In the genomic region with DNA sequence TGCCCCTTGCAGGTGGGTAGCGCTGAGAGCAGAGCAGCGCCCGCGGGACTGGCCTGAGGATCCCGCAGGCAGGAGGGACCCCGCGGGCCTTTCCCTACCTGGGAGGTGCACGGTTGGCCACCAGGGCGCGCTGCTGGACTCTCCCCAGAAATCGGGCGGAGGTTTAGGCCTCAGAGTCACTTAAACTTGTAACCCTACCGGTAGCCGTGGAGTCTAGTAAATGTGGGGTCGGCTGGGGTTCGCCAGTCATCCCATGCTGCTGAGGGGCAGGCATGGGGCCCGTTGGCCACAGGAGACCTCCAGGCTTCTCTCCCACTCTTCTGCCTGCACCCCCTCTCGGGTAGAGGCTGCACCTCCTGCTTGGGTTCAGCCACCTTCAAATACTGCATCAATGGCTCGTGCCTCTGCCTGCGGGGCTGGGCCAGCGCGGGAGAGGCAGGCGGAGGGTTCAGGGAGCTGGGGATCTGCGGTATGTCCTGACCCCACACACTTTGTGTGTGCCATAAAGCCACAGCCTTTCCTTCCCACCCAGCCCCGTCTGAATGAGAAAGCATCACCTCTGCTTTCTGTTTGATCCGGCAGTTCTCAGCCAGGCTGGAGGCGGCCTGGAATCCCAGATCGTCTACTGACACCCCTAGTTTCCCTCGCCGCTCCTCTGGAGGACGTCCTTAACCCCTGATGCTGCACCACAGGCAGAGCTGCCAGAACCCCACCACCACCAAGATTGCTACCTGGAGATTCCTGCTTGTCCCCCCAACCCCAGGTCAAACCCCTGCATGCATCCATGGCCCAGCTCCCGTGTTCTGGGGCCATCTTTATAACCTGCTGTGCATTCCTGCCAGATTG, we compare ENCODE assay signal across 1 cellular context.
A peak's percentile ranks its signal among the peaks of the same experiment; 100 is the strongest.
TF ChIP-seq lines count a peak whose summit lies in the region.

No MANE protein-coding gene starts in this region.

TF ChIP-seq in HepG2, 621 proteins besides CTCF, POLR2A, EP300 and RAD21 (continued from another document and continues in another):
- TF ChIP-seq, protein P1, sequence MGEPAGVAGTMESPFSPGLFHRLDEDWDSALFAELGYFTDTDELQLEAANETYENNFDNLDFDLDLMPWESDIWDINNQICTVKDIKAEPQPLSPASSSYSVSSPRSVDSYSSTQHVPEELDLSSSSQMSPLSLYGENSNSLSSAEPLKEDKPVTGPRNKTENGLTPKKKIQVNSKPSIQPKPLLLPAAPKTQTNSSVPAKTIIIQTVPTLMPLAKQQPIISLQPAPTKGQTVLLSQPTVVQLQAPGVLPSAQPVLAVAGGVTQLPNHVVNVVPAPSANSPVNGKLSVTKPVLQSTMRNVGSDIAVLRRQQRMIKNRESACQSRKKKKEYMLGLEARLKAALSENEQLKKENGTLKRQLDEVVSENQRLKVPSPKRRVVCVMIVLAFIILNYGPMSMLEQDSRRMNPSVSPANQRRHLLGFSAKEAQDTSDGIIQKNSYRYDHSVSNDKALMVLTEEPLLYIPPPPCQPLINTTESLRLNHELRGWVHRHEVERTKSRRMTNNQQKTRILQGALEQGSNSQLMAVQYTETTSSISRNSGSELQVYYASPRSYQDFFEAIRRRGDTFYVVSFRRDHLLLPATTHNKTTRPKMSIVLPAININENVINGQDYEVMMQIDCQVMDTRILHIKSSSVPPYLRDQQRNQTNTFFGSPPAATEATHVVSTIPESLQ (CRISPR knock-in tag; conservative IDR thresholded peaks at IDR 0.05), result no peak
- TF ChIP-seq HNF1A (IDR thresholded peaks at IDR 0.05; ENCODE audit: low read depth), result no peak
- TF ChIP-seq HNF1A (CRISPR knock-in tag; IDR thresholded peaks at IDR 0.05; ENCODE audit: borderline replicate concordance), result peak; percentile 43; the same call in 1 of the 2 replicates
- TF ChIP-seq, protein P2, sequence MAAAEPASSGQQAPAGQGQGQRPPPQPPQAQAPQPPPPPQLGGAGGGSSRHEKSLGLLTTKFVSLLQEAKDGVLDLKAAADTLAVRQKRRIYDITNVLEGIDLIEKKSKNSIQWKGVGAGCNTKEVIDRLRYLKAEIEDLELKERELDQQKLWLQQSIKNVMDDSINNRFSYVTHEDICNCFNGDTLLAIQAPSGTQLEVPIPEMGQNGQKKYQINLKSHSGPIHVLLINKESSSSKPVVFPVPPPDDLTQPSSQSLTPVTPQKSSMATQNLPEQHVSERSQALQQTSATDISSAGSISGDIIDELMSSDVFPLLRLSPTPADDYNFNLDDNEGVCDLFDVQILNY (CRISPR knock-in tag; conservative IDR thresholded peaks at IDR 0.05), result no peak
- no peak for TF ChIP-seq ZNF44 (CRISPR knock-in tag; IDR thresholded peaks at IDR 0.05)
- TF ChIP-seq MTERF4 (CRISPR knock-in tag; IDR thresholded peaks at IDR 0.05), result peak; percentile 73; the same call in 1 of the 2 replicates
- no peak for TF ChIP-seq CCAR2 (optimal IDR thresholded peaks at IDR 0.05; ENCODE audit: low read depth, low read length)
- no peak for TF ChIP-seq ZFP1 (CRISPR knock-in tag; IDR thresholded peaks at IDR 0.05)
- 0 out of 2 replicates have a peak, but pooled peaks have one; percentile 24 for TF ChIP-seq TFE3 (CRISPR knock-in tag; IDR thresholded peaks at IDR 0.05)
- TF ChIP-seq ZMYM3 (CRISPR knock-in tag; IDR thresholded peaks at IDR 0.05), result 0 out of 2 replicates have a peak, but pooled peaks have one; percentile 20
- 0 out of 2 replicates have a peak, but pooled peaks have one; percentile 37 for TF ChIP-seq ADNP (CRISPR knock-in tag; IDR thresholded peaks at IDR 0.05)
- peak; percentile 75; the same call in 1 of the 2 replicates for TF ChIP-seq ZNF607 (CRISPR knock-in tag; IDR thresholded peaks at IDR 0.05; ENCODE audit: borderline replicate concordance)
- no peak for TF ChIP-seq ZNF253 (CRISPR knock-in tag; IDR thresholded peaks at IDR 0.05; ENCODE audit: borderline replicate concordance)
- no peak for TF ChIP-seq ZC3H13 (CRISPR knock-in tag; IDR thresholded peaks at IDR 0.05)
- no peak for TF ChIP-seq ZNF432 (CRISPR knock-in tag; IDR thresholded peaks at IDR 0.05; ENCODE audit: borderline replicate concordance)
- TF ChIP-seq ZNF264 (CRISPR knock-in tag; IDR thresholded peaks at IDR 0.05), result no peak
- no peak for TF ChIP-seq GFI1 (CRISPR knock-in tag; IDR thresholded peaks at IDR 0.05; ENCODE audit: borderline replicate concordance)
- no peak for TF ChIP-seq NKX3-1 (CRISPR knock-in tag; IDR thresholded peaks at IDR 0.05)
- TF ChIP-seq KDM5B (CRISPR knock-in tag; IDR thresholded peaks at IDR 0.05; ENCODE audit: borderline replicate concordance), result no peak; the same call in 1 of the 2 replicates
- TF ChIP-seq, protein P3, sequence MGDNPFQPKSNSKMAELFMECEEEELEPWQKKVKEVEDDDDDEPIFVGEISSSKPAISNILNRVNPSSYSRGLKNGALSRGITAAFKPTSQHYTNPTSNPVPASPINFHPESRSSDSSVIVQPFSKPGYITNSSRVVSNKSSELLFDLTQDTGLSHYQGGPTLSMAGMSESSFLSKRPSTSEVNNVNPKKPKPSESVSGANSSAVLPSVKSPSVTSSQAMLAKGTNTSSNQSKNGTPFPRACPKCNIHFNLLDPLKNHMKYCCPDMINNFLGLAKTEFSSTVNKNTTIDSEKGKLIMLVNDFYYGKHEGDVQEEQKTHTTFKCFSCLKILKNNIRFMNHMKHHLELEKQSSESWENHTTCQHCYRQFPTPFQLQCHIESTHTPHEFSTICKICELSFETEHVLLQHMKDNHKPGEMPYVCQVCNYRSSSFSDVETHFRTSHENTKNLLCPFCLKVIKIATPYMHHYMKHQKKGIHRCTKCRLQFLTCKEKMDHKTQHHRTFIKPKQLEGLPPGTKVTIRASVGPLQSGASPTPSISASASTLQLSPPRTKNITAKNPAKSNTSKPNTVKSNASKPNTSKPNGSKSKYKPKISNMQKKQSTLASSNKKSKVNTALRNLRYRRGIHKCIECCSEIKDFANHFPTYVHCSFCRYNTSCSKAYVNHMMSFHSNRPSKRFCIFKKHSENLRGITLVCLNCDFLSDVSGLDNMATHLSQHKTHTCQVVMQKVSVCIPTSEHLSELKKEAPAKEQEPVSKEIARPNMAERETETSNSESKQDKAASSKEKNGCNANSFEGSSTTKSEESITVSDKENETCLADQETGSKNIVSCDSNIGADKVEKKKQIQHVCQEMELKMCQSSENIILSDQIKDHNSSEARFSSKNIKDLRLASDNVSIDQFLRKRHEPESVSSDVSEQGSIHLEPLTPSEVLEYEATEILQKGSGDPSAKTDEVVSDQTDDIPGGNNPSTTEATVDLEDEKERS (CRISPR knock-in tag; IDR thresholded peaks at IDR 0.05), result no peak
- TF ChIP-seq ARHGAP35 (CRISPR knock-in tag; IDR thresholded peaks at IDR 0.05; ENCODE audit: borderline replicate concordance), result no peak
- TF ChIP-seq SALL1 (CRISPR knock-in tag; IDR thresholded peaks at IDR 0.05), result peak; percentile 60
- TF ChIP-seq, protein P4, sequence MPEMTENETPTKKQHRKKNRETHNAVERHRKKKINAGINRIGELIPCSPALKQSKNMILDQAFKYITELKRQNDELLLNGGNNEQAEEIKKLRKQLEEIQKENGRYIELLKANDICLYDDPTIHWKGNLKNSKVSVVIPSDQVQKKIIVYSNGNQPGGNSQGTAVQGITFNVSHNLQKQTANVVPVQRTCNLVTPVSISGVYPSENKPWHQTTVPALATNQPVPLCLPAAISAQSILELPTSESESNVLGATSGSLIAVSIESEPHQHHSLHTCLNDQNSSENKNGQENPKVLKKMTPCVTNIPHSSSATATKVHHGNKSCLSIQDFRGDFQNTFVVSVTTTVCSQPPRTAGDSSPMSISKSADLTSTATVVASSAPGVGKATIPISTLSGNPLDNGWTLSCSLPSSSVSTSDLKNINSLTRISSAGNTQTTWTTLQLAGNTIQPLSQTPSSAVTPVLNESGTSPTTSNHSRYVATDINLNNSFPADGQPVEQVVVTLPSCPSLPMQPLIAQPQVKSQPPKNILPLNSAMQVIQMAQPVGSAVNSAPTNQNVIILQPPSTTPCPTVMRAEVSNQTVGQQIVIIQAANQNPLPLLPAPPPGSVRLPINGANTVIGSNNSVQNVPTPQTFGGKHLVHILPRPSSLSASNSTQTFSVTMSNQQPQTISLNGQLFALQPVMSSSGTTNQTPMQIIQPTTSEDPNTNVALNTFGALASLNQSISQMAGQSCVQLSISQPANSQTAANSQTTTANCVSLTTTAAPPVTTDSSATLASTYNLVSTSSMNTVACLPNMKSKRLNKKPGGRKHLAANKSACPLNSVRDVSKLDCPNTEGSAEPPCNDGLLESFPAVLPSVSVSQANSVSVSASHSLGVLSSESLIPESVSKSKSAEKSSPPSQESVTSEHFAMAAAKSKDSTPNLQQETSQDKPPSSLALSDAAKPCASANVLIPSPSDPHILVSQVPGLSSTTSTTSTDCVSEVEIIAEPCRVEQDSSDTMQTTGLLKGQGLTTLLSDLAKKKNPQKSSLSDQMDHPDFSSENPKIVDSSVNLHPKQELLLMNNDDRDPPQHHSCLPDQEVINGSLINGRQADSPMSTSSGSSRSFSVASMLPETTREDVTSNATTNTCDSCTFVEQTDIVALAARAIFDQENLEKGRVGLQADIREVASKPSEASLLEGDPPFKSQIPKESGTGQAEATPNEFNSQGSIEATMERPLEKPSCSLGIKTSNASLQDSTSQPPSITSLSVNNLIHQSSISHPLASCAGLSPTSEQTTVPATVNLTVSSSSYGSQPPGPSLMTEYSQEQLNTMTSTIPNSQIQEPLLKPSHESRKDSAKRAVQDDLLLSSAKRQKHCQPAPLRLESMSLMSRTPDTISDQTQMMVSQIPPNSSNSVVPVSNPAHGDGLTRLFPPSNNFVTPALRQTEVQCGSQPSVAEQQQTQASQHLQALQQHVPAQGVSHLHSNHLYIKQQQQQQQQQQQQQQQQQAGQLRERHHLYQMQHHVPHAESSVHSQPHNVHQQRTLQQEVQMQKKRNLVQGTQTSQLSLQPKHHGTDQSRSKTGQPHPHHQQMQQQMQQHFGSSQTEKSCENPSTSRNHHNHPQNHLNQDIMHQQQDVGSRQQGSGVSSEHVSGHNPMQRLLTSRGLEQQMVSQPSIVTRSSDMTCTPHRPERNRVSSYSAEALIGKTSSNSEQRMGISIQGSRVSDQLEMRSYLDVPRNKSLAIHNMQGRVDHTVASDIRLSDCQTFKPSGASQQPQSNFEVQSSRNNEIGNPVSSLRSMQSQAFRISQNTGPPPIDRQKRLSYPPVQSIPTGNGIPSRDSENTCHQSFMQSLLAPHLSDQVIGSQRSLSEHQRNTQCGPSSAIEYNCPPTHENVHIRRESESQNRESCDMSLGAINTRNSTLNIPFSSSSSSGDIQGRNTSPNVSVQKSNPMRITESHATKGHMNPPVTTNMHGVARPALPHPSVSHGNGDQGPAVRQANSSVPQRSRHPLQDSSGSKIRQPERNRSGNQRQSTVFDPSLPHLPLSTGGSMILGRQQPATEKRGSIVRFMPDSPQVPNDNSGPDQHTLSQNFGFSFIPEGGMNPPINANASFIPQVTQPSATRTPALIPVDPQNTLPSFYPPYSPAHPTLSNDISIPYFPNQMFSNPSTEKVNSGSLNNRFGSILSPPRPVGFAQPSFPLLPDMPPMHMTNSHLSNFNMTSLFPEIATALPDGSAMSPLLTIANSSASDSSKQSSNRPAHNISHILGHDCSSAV (CRISPR knock-in tag; IDR thresholded peaks at IDR 0.05; ENCODE audit: borderline replicate concordance), result no peak
- no peak for TF ChIP-seq MED1 (CRISPR knock-in tag; IDR thresholded peaks at IDR 0.05)
- TF ChIP-seq ZNF879 (CRISPR knock-in tag; IDR thresholded peaks at IDR 0.05), result no peak
- no peak for TF ChIP-seq JUN (CRISPR knock-in tag; IDR thresholded peaks at IDR 0.05)
- no peak for TF ChIP-seq BRCA1 (CRISPR knock-in tag; IDR thresholded peaks at IDR 0.05)
- no peak for TF ChIP-seq ATF3 (CRISPR knock-in tag; IDR thresholded peaks at IDR 0.05)
- no peak for TF ChIP-seq EED (CRISPR knock-in tag; IDR thresholded peaks at IDR 0.05)
